8 cellular contexts compared by ENCODE assay signal in the genomic region with DNA sequence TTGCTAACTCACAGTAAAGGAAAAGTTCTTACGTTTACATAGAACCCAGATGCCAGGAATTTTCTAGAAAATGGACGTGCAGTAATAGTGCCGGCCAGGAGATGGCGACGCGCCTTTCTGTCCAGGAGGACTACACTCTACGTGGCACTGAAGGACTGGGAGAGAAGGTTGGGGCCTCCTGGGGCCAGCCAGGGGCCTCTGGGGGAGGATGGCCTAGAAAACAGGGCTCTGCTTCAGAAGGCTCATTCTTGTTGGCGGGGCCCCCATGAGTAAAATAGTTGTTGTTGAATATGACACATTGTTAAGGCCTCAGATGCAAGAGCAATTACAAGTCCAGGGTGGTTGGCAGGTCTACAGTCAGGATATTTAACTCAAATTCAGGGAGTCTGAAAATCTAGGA.
DNase-seq lines count a peak whose midpoint lies in the region; ATAC-seq and TF ChIP-seq lines count a peak whose summit lies in the region.

No MANE protein-coding gene starts in this region.

- no peaks in the 10 kb centered on the region for H3K79me2 ChIP-seq in mammary epithelial cell (ENCODE audit: insufficient read depth, low read length)

- intact Hi-C loops in A673 (cut with micrococcal nuclease; ENCODE audit: unreplicated experiment) (loop anchor here (5.0 kb wide), 1 partner anchor 190 kb away; the partner anchor contains the start of gene FUT8), mammary epithelial cell (cut with micrococcal nuclease) (loop anchor here (1.0 to 5.0 kb wide), 5 partner anchors 58 to 383 kb away; partner anchors contain the start of gene FUT8)

- no peaks in the 10 kb centered on the region for H4K20me1 ChIP-seq in mammary epithelial cell (ENCODE audit: insufficient read depth, low read length)

- WGBS in mammary epithelial cell (ENCODE audit: low coverage, missing lambda C conversion rate) = 24% methylated on average over 7 of the region's 8 CpGs

- H3K9ac ChIP-seq in mammary epithelial cell (ENCODE audit: insufficient read depth, low read length) = peak overlapping the region; percentile 51

- no peak overlapping the region for H3K27ac ChIP-seq in A673 (ENCODE audit: low read depth, low read length, poor library complexity, severe bottlenecking)
- H3K27ac ChIP-seq in VCaP = no peak overlapping the region
- no peak overlapping the region for H3K27ac ChIP-seq in mammary epithelial cell (ENCODE audit: insufficient read depth, low read depth, low read length)

- DNase-seq in A673 (ENCODE audit: low spot score) = peak; percentile 60
- peak; percentile 67 for DNase-seq in GM13976 (ENCODE audit: low spot score)
- DNase-seq in LNCaP clone FGC (ENCODE audit: low read depth) = no peak
- peak; percentile 46 for DNase-seq in mammary epithelial cell
- peak; percentile 39 for DNase-seq in left kidney (ENCODE audit: low read depth, low spot score)
- DNase-seq in stimulated activated CD8-positive, alpha-beta memory T cell treated with anti-CD3 and anti-CD28 coated beads, Interleukin-12 subunit alpha, Interleukin-12 subunit beta, amount 100 ng/mL, for 4 hours (ENCODE audit: low read depth) = peak; percentile 17

- no peaks in the 10 kb centered on the region for H3K27me3 ChIP-seq in A673 (replicated peaks; ENCODE audit: insufficient read depth, low read depth, low read length, poor library complexity)
- no peaks in the 10 kb centered on the region for H3K27me3 ChIP-seq in mammary epithelial cell (ENCODE audit: insufficient read depth, low read length)

- no TSS peak for BruUV-seq in A673 (replicated peaks; lab: Mats Ljungman, UMichigan)
- no TSS peak for BruUV-seq in mammary epithelial cell (replicated peaks; lab: Mats Ljungman, UMichigan)

- H3K4me1 ChIP-seq in A673 (ENCODE audit: insufficient read depth, low read length, poor library complexity, severe bottlenecking) = peaks cover 18% of the 10 kb centered on the region
- H3K4me1 ChIP-seq in mammary epithelial cell (ENCODE audit: insufficient read depth, low read length) = peaks cover 11% of the 10 kb centered on the region

- dilution Hi-C loops in mammary epithelial cell (cut with HindIII; ENCODE audit: low sequenced_read_pairs) = no loop called here

- TF ChIP-seq CTCF in A673 (conservative IDR thresholded peaks at IDR 0.05; ENCODE audit: low read depth, low read length) = peak; percentile 93
- peak; percentile 64 for TF ChIP-seq CTCF in GM13976 (IDR thresholded peaks at IDR 0.05; ENCODE audit: borderline replicate concordance, control extremely low read depth, extremely low read depth, insufficient read depth, missing control alignments)
- peak; percentile 67 for TF ChIP-seq CTCF in LNCaP clone FGC (IDR thresholded peaks at IDR 0.05; ENCODE audit: control insufficient read depth, extremely low read depth, insufficient read depth)
- TF ChIP-seq CTCF in VCaP (conservative IDR thresholded peaks at IDR 0.05) = peak; percentile 80
- peak; percentile 90 to 92 for TF ChIP-seq CTCF in mammary epithelial cell (conservative IDR thresholded peaks at IDR 0.05 in 1 of 2, IDR thresholded peaks at IDR 0.05 in 1 of 2; ENCODE audit: extremely low read depth in 1 of 2, insufficient read depth in 1 of 2, low read depth in 1 of 2, low read length in 2 of 2)

- peak overlapping the region; percentile 73 for H2AFZ ChIP-seq in mammary epithelial cell (ENCODE audit: low read depth, low read length)

- POLR2A ChIA-PET in A673 (lab: Charles Lee; ENCODE audit: low non-redundant PET) = no interaction called here

- no peak overlapping the region for H3K4me2 ChIP-seq in mammary epithelial cell (ENCODE audit: insufficient read depth, low read depth, low read length)

- H3K36me3 ChIP-seq in A673 (ENCODE audit: insufficient read depth, low read length, poor library complexity, severe bottlenecking) (no peaks in the 10 kb centered on the region), mammary epithelial cell (ENCODE audit: insufficient read depth, low read length) (no peaks in the 10 kb centered on the region)

- no peak for ATAC-seq in HG02970 (IDR thresholded peaks at IDR 0.05; ENCODE audit: low FRiP score, unreplicated experiment)

- CTCF ChIA-PET in A673 (lab: Charles Lee) (no interaction called here), mammary epithelial cell (lab: Charles Lee; ENCODE audit: low non-redundant PET) (interaction anchor here (0.6 to 0.7 kb wide), 3 partner anchors 193 to 1164 kb away, joined by 4 to 6 read pairs (median 6); no protein-coding TSS in a partner anchor)

- H3K9me3 ChIP-seq in A673 (ENCODE audit: low read depth, low read length, poor library complexity, severe bottlenecking) (no peaks in the 10 kb centered on the region), mammary epithelial cell (replicated peaks; ENCODE audit: insufficient read depth, low read length) (no peaks in the 10 kb centered on the region)

- in situ Hi-C loops in GM13976 (cut with MboI; ENCODE audit: low sequenced_read_pairs, unreplicated experiment) (loop anchor here (10.0 kb wide), 1 partner anchor 192 kb away; the partner anchor contains the start of gene FUT8), mammary epithelial cell (cut with MboI; ENCODE audit: low sequenced_read_pairs in 2 of 2) (loop anchor here in 1 of 2 donors (10.0 kb wide), 1 partner anchor 142 kb away; no protein-coding TSS in a partner anchor)

- no peak overlapping the region for H3K4me3 ChIP-seq in A673 (ENCODE audit: low read depth, low read length, poor library complexity, severe bottlenecking)
- no peak overlapping the region for H3K4me3 ChIP-seq in LNCaP clone FGC (ENCODE audit: low read depth, low read length)
- H3K4me3 ChIP-seq in mammary epithelial cell (replicated peaks in 1 of 3; ENCODE audit: insufficient read depth in 1 of 3, low read depth in 2 of 3, low read length in 3 of 3) = no peak overlapping the region
